Comparison of ENCODE assay signal across 15 cellular contexts in the genomic region with DNA sequence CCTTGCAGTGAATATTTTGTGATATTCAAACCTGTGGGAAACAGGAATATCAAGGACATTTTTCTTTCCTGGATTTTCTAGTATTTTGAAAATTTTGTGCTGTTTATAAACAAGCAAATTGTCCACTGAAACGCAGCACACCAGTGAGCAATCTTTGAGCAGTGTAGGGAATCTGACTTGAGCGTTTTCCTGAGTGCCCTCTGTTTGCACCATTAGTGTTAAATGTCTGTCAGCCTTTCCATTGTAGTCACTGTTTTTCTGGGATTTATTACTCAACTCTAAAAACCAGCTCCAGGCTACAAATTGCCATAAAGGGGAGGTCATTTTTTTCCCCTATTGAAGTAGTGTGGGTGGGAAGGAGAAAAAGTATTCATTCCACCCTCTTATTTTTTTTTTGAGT. TPM values are rescaled to one million over a fixed set of nuclear protein-coding genes. Genes with fewer than 3 reads are reported as not detected.
DNase-seq lines count a peak whose midpoint lies in the region; TF ChIP-seq lines count a peak whose summit lies in the region.
"Had no signal": no experiment of that assay in that cellular context is flagged by ENCODE, and none has a peak within 500 bp of the region (broad histone marks: within the 10 kb centered on the region; RNA-seq: fewer than 3 reads in every experiment).

No MANE protein-coding gene starts in this region.

- H3K27ac Mint-ChIP-seq in CD4-positive, alpha-beta memory T cell, result no peak overlapping the region
- H3K27ac Mint-ChIP-seq: CD8-positive, alpha-beta memory T cell had no signal

- intact Hi-C loops in CD4-positive, alpha-beta memory T cell (cut with micrococcal nuclease), result loop anchor here (5.0 to 10.0 kb wide), 2 partner anchors 51 to 191 kb away; a partner anchor contains a TSS

- POLR2A ChIA-PET in CD4-positive, alpha-beta memory T cell (lab: Charles Lee; ENCODE audit: partially characterized antibody), result interaction anchor here (0.6 kb wide), 1 partner anchor 39 kb away, joined by 4 read pairs; no protein-coding TSS in a partner anchor

- H3K27me3 Mint-ChIP-seq in CD4-positive, alpha-beta memory T cell, result peaks cover 4 to 13% of the 10 kb centered on the region in 2 donors

- H3K4me3 Mint-ChIP-seq in CD4-positive, alpha-beta memory T cell, result no peak overlapping the region
- H3K4me3 Mint-ChIP-seq: CD8-positive, alpha-beta memory T cell; naive thymus-derived CD8-positive, alpha-beta T cell had no signal

- H3K9me3 ChIP-seq in WERI-Rb-1 (ENCODE audit: severe bottlenecking), result no peaks in the 10 kb centered on the region
- H3K9me3 ChIP-seq in CD4-positive, alpha-beta memory T cell (ENCODE audit: control insufficient read depth in 1 of 2, low read length in 2 of 2), result no peaks in the 10 kb centered on the region

- TF ChIP-seq CTCF in fibroblast of villous mesenchyme (IDR thresholded peaks at IDR 0.05; ENCODE audit: insufficient read depth, low read depth, low read length), result no peak
- TF ChIP-seq CTCF in WERI-Rb-1 (IDR thresholded peaks at IDR 0.05; ENCODE audit: low read depth, low read length), result no peak

- H3K36me3 Mint-ChIP-seq in CD4-positive, alpha-beta memory T cell, result peaks cover 0 to 3% of the 10 kb centered on the region in 2 donors
- H3K36me3 Mint-ChIP-seq: CD8-positive, alpha-beta memory T cell had no signal

- peaks cover 0 to 3% (median 0%) of the 10 kb centered on the region in 8 donors for H3K9me3 Mint-ChIP-seq in CD4-positive, alpha-beta memory T cell

- H3K4me1 Mint-ChIP-seq in CD4-positive, alpha-beta memory T cell, result peaks cover 5 to 34% (median 22%) of the 10 kb centered on the region in 4 donors

- no peak overlapping the region for H3K27ac ChIP-seq in WERI-Rb-1
- H3K27ac ChIP-seq in CD4-positive, alpha-beta memory T cell (ENCODE audit: low read depth, low read length), result no peak overlapping the region

- CTCF ChIA-PET in CD4-positive, alpha-beta memory T cell (lab: Charles Lee; ENCODE audit: partially characterized antibody), result no interaction called here

- H3K27me3 ChIP-seq in WERI-Rb-1 (ENCODE audit: insufficient read depth, low read depth, severe bottlenecking), result no peaks in the 10 kb centered on the region
- H3K27me3 ChIP-seq in CD4-positive, alpha-beta memory T cell (ENCODE audit: insufficient read depth, low read length), result no peaks in the 10 kb centered on the region

- DNase-seq in NCI-H748 (lab: John Stamatoyannopoulos, UW; ENCODE audit: unreplicated experiment) (peak; percentile 9), NCI-H748 treated with DMSO at 0.1 percent for 48 hours (lab: John Stamatoyannopoulos, UW) (no peak), AG20443 (ENCODE audit: low spot score) (peak; percentile 56), NCI-H2227 treated with DMSO at 0.1 percent for 48 hours (lab: John Stamatoyannopoulos, UW) (peak; percentile 16), fibroblast of villous mesenchyme (ENCODE audit: low read depth) (peak; percentile 21), pons (ENCODE audit: low spot score) (no peak), WERI-Rb-1 (no peak)
- DNase-seq in CD4-positive, alpha-beta memory T cell, result no peak
- DNase-seq: CD8-positive, alpha-beta memory T cell; naive thymus-derived CD8-positive, alpha-beta T cell; SHP77; stimulated activated CD4-positive, alpha-beta T cell treated with anti-CD3 and anti-CD28 coated beads, Interleukin-12 subunit alpha, Interleukin-12 subunit beta, amount 100 ng/mL, for 4 hours; stimulated activated naive CD4-positive, alpha-beta T cell had no signal

- H3K4me3 ChIP-seq in fibroblast of villous mesenchyme (ENCODE audit: low read depth, low read length), result no peak overlapping the region
- H3K4me3 ChIP-seq in WERI-Rb-1 (ENCODE audit: low read depth, low read length), result no peak overlapping the region
- no peak overlapping the region for H3K4me3 ChIP-seq in CD4-positive, alpha-beta memory T cell (ENCODE audit: low read length in 2 of 2)
- H3K4me3 ChIP-seq: lung had no signal

- H3K36me3 ChIP-seq in WERI-Rb-1, result no peaks in the 10 kb centered on the region
- H3K36me3 ChIP-seq in CD4-positive, alpha-beta memory T cell (ENCODE audit: insufficient read depth, low read length), result no peaks in the 10 kb centered on the region

- H3K4me1 ChIP-seq in CD4-positive, alpha-beta memory T cell (ENCODE audit: insufficient read depth, low read length), result peaks cover 10% of the 10 kb centered on the region

RNA-seq across cellular contexts. Expression of a gene that starts 51.6 kb away (rescaled TPM):
- 2.3 and 2.6 TPM in 2 replicates for total RNA-seq in fibroblast of villous mesenchyme
- 10 to 100 TPM; 30.2 to 31.8 TPM for total RNA-seq in CD4-positive, alpha-beta memory T cell
- 1 to 10 TPM; 2.3 to 4.1 TPM for polyA plus RNA-seq in CD4-positive, alpha-beta memory T cell
- total RNA-seq: pulmonary artery endothelial cell had no signal

Comparison
In these comparisons a context has a peak if more than half of its experiments do, and no peak if none do; other contexts are left out.
1. DNase-seq: peak in NCI-H748 (single experiment), AG20443 (single experiment), NCI-H2227 treated with DMSO at 0.1 percent for 48 hours (single experiment) and fibroblast of villous mesenchyme (single experiment); none in NCI-H748 treated with DMSO at 0.1 percent for 48 hours (single experiment), pons (single experiment), WERI-Rb-1 (single experiment) and CD4-positive, alpha-beta memory T cell (0 of 5).